ENCODE assay signal across 19 cellular contexts in genomic region chr13:78372581-78372980, GRCh38.
A peak's percentile ranks its signal among the peaks of the same experiment; 100 is the strongest.
DNase-seq lines count a peak whose midpoint lies in the region; ATAC-seq and TF ChIP-seq lines count a peak whose summit lies in the region.
"Had no signal": no experiment of that assay in that cellular context is flagged by ENCODE, and none has a peak within 500 bp of the region (broad histone marks: within the 10 kb centered on the region; RNA-seq: fewer than 3 reads in every experiment).

No MANE protein-coding gene starts in this region.

- no peak for ATAC-seq in GM23338
- ATAC-seq in gastroesophageal sphincter = peak; percentile 67
- ATAC-seq in gastrocnemius medialis = peak; percentile 56 to 75
- ATAC-seq: CD8-positive, alpha-beta T cell; HepG2; Panc1 had no signal

- intact Hi-C loops in gastrocnemius medialis (cut with DNase I; ENCODE audit: low total_unique reads) = no loop called here
- intact Hi-C loops in transverse colon (cut with DNase I; ENCODE audit: low total_unique reads) = no loop called here

- H3F3A ChIP-seq in GM23338 (replicated peaks; ENCODE audit: low read depth) = no peaks in the 10 kb centered on the region

- in situ Hi-C loops in gastrocnemius medialis (cut with MboI; ENCODE audit: low sequenced_read_pairs in 4 of 4) (no loop called here), transverse colon (cut with MboI; ENCODE audit: low pct_ligation_motif_present in 1 of 4, low pct_unique_long_range_greater_than_20kb in 1 of 4, low sequenced_read_pairs in 3 of 4) (no loop called here)

- no peaks in the 10 kb centered on the region for H3K79me2 ChIP-seq in GM23338 (replicated peaks; ENCODE audit: insufficient read depth)

- no peak overlapping the region for H3K27ac ChIP-seq in GM23338 (ENCODE audit: low read depth)
- peak overlapping the region; percentile 100 for H3K27ac ChIP-seq in SJCRH30
- H3K27ac ChIP-seq in gastroesophageal sphincter = no peak overlapping the region
- no peak overlapping the region for H3K27ac ChIP-seq in gastrocnemius medialis
- no peak overlapping the region for H3K27ac ChIP-seq in transverse colon
- no peak overlapping the region for H3K27ac ChIP-seq in tibial nerve

- no peaks in the 10 kb centered on the region for H3K9me3 Mint-ChIP-seq in GM23338
- H3K9me3 Mint-ChIP-seq: CD8-positive, alpha-beta T cell had no signal

- no peaks in the 10 kb centered on the region for H3K4me1 ChIP-seq in GM23338 (ENCODE audit: insufficient read depth)
- peaks cover 72% of the 10 kb centered on the region for H3K4me1 ChIP-seq in SJCRH30
- no peaks in the 10 kb centered on the region for H3K4me1 ChIP-seq in gastroesophageal sphincter
- no peaks in the 10 kb centered on the region for H3K4me1 ChIP-seq in gastrocnemius medialis
- H3K4me1 ChIP-seq in transverse colon = no peaks in the 10 kb centered on the region
- H3K4me1 ChIP-seq in tibial nerve = no peaks in the 10 kb centered on the region

- H3K27ac Mint-ChIP-seq in GM23338 = 0 out of 2 replicates have a peak overlapping the region, but pooled peaks have one; percentile 35
- H3K27ac Mint-ChIP-seq: CD8-positive, alpha-beta T cell had no signal

- H3K27me3 Mint-ChIP-seq in GM23338 (ENCODE audit: insufficient read depth, low read depth, poor library complexity) = no peaks in the 10 kb centered on the region

- DNase-seq in GM23338 (ENCODE audit: low spot score) (no peak), SJCRH30 (peak; percentile 86 to 98), gastrocnemius medialis (peak in 1 of 2 donors; percentile 12), NCI-H1417 (lab: John Stamatoyannopoulos, UW) (no peak), transverse colon (no peak), tibial nerve (ENCODE audit: low spot score in 2 of 2) (no peak)
- DNase-seq: ACHN; CD8-positive, alpha-beta T cell; GF-D8; H7; MM.1S; NCI-H1417 treated with DMSO at 0.1 percent for 48 hours; NCI-H2029; NCI-H2171 treated with DMSO at 0.1 percent for 48 hours; NCI-H774; SHP77 had no signal

- no peak for TF ChIP-seq CTCF in GM23338 (conservative IDR thresholded peaks at IDR 0.05; ENCODE audit: low read depth in 2 of 2)
- no peak for TF ChIP-seq CTCF in gastroesophageal sphincter (IDR thresholded peaks at IDR 0.05)
- TF ChIP-seq CTCF in gastrocnemius medialis (IDR thresholded peaks at IDR 0.05 in 4 of 5, conservative IDR thresholded peaks at IDR 0.05 in 1 of 5) = no peak
- no peak for TF ChIP-seq CTCF in transverse colon (IDR thresholded peaks at IDR 0.05)
- TF ChIP-seq CTCF in tibial nerve (IDR thresholded peaks at IDR 0.05) = no peak

- H3K4me2 ChIP-seq in GM23338 = no peak overlapping the region

- 0 out of 2 replicates have a peak, but pooled peaks cover 5% of the 10 kb centered on the region for H3K9me3 ChIP-seq in SJCRH30 (replicated peaks)
- no peaks in the 10 kb centered on the region for H3K9me3 ChIP-seq in gastroesophageal sphincter
- no peaks in the 10 kb centered on the region for H3K9me3 ChIP-seq in gastrocnemius medialis
- H3K9me3 ChIP-seq in transverse colon = no peaks in the 10 kb centered on the region
- no peaks in the 10 kb centered on the region for H3K9me3 ChIP-seq in tibial nerve

- TF ChIP-seq POLR2A in gastroesophageal sphincter (IDR thresholded peaks at IDR 0.05) (no peak), gastrocnemius medialis (IDR thresholded peaks at IDR 0.05) (no peak), transverse colon (IDR thresholded peaks at IDR 0.05) (no peak), tibial nerve (IDR thresholded peaks at IDR 0.05) (no peak)

- H3K4me3 ChIP-seq in GM23338 (no peak overlapping the region), SJCRH30 (no peak overlapping the region), gastroesophageal sphincter (no peak overlapping the region), gastrocnemius medialis (no peak overlapping the region), transverse colon (no peak overlapping the region), tibial nerve (no peak overlapping the region)

- H3K4me3 Mint-ChIP-seq in GM23338 = no peak overlapping the region
- H3K4me3 Mint-ChIP-seq: CD8-positive, alpha-beta T cell had no signal

- no peaks in the 10 kb centered on the region for H3K4me1 Mint-ChIP-seq in GM23338

- TF ChIP-seq EP300 in gastroesophageal sphincter (IDR thresholded peaks at IDR 0.05) = no peak
- no peak for TF ChIP-seq EP300 in transverse colon (IDR thresholded peaks at IDR 0.05; ENCODE audit: low read depth)
- TF ChIP-seq EP300 in tibial nerve (IDR thresholded peaks at IDR 0.05) = no peak

- WGBS in gastroesophageal sphincter (ENCODE audit: low coverage in 1 of 2), 2 donors = 40 to 67% methylated on average over 1 to 3 of the region's 3 CpGs
- WGBS in transverse colon (ENCODE audit: low coverage in 1 of 2), 2 donors = 58 to 60% methylated on average over 3 of the region's 3 CpGs
- WGBS in tibial nerve, 2 donors = 32 to 33% methylated on average over 3 of the region's 3 CpGs

- no peaks in the 10 kb centered on the region for H4K20me1 ChIP-seq in GM23338 (replicated peaks; ENCODE audit: insufficient read depth)

- no peak overlapping the region for H2AFZ ChIP-seq in GM23338

- H3K36me3 ChIP-seq in GM23338 (ENCODE audit: insufficient read depth) (no peaks in the 10 kb centered on the region), SJCRH30 (no peaks in the 10 kb centered on the region), gastroesophageal sphincter (no peaks in the 10 kb centered on the region), gastrocnemius medialis (no peaks in the 10 kb centered on the region), transverse colon (no peaks in the 10 kb centered on the region), tibial nerve (no peaks in the 10 kb centered on the region)

- no peaks in the 10 kb centered on the region; the same call in 1 of the 2 replicates for H3K9me2 ChIP-seq in GM23338 (ENCODE audit: insufficient read depth)

- no peaks in the 10 kb centered on the region for H3K36me3 Mint-ChIP-seq in GM23338 (ENCODE audit: low read depth)
- H3K36me3 Mint-ChIP-seq: CD8-positive, alpha-beta T cell had no signal

- no peaks in the 10 kb centered on the region for H3K27me3 ChIP-seq in GM23338 (ENCODE audit: insufficient read depth)
- no peaks in the 10 kb centered on the region for H3K27me3 ChIP-seq in SJCRH30
- no peaks in the 10 kb centered on the region for H3K27me3 ChIP-seq in gastroesophageal sphincter
- H3K27me3 ChIP-seq in gastrocnemius medialis = no peaks in the 10 kb centered on the region
- H3K27me3 ChIP-seq in transverse colon = no peaks in the 10 kb centered on the region
- no peaks in the 10 kb centered on the region for H3K27me3 ChIP-seq in tibial nerve

TF ChIP-seq in GM23338, 12 proteins besides CTCF, POLR2A, EP300 and RAD21 (continues in another document):
- TF ChIP-seq POLR2AphosphoS5 (IDR thresholded peaks at IDR 0.05; ENCODE audit: low read depth) = no peak
- TF ChIP-seq EZH2phosphoT487 (IDR thresholded peaks at IDR 0.05; ENCODE audit: unreplicated experiment) = no peak
- no peak for TF ChIP-seq JUNB (IDR thresholded peaks at IDR 0.05; ENCODE audit: unreplicated experiment)

Comparison
In these comparisons a context has a peak if more than half of its experiments do, and no peak if none do; other contexts are left out.
1. DNase-seq: peak in SJCRH30 (2 of 2); none in GM23338 (single experiment), NCI-H1417 (0 of 3), transverse colon (single experiment) and tibial nerve (0 of 2).